ENCODE assay signal across 1 cellular context in genomic region chr22:17562906-17563870, GRCh38.
A peak's percentile ranks its signal among the peaks of the same experiment; 100 is the strongest.
TF ChIP-seq lines count a peak whose summit lies in the region.

SLC25A18 (plus strand) TSS chr22:17563498; CDS start chr22:17579945, 16,447 bp downstream.

TF ChIP-seq in HepG2, 621 proteins besides CTCF, POLR2A, EP300 and RAD21 (continued from another document and continues in another):
- TF ChIP-seq ARID4A (CRISPR knock-in tag; IDR thresholded peaks at IDR 0.05; ENCODE audit: borderline replicate concordance) (peak; percentile 25; the same call in 1 of the 2 replicates), CEBPG (CRISPR knock-in tag; IDR thresholded peaks at IDR 0.05) (peak; percentile 85), ZNF251 (CRISPR knock-in tag; IDR thresholded peaks at IDR 0.05) (no peak), IKZF5 (CRISPR knock-in tag; IDR thresholded peaks at IDR 0.05) (peak; percentile 49; the same call in 1 of the 2 replicates), LCORL (IDR thresholded peaks at IDR 0.05) (no peak), LCORL (CRISPR knock-in tag; IDR thresholded peaks at IDR 0.05) (peak; percentile 74), BATF2 (CRISPR knock-in tag; IDR thresholded peaks at IDR 0.05) (no peak), IKZF4 (CRISPR knock-in tag; IDR thresholded peaks at IDR 0.05; ENCODE audit: borderline replicate concordance, low read depth, not compliant biosample characterization) (no peak), SP4 (CRISPR knock-in tag; IDR thresholded peaks at IDR 0.05) (0 out of 2 replicates have a peak, but pooled peaks have one; percentile 28), RXRB (CRISPR knock-in tag; IDR thresholded peaks at IDR 0.05; ENCODE audit: borderline replicate concordance) (peak; percentile 90), ZNF652 (CRISPR knock-in tag; IDR thresholded peaks at IDR 0.05; ENCODE audit: borderline replicate concordance, low read depth) (no peak), ZNF788 (CRISPR knock-in tag; IDR thresholded peaks at IDR 0.05; ENCODE audit: borderline replicate concordance) (peak; percentile 53; the same call in 1 of the 2 replicates), SNAI1 (CRISPR knock-in tag; IDR thresholded peaks at IDR 0.05; ENCODE audit: borderline replicate concordance) (no peak), U2AF1 (optimal IDR thresholded peaks at IDR 0.05; ENCODE audit: low read depth, low read length) (no peak), ZNF468 (CRISPR knock-in tag; IDR thresholded peaks at IDR 0.05) (no peak), ZNF644 (CRISPR knock-in tag; IDR thresholded peaks at IDR 0.05; ENCODE audit: low read depth) (peak; percentile 71; the same call in 1 of the 2 replicates), SYNCRIP (IDR thresholded peaks at IDR 0.05; ENCODE audit: insufficient read depth, low read depth, low read length) (no peak), ARID5B (CRISPR knock-in tag; IDR thresholded peaks at IDR 0.05) (peak; percentile 77), EHMT2 (IDR thresholded peaks at IDR 0.05; ENCODE audit: borderline replicate concordance, low read depth, low read length) (0 out of 2 replicates have a peak, but pooled peaks have one; percentile 59), MNT (IDR thresholded peaks at IDR 0.05) (no peak), NCOA2 (CRISPR knock-in tag; IDR thresholded peaks at IDR 0.05) (peak; percentile 34; the same call in 1 of the 2 replicates), HOXD1 (CRISPR knock-in tag; IDR thresholded peaks at IDR 0.05) (no peak), DRAP1 (CRISPR knock-in tag; IDR thresholded peaks at IDR 0.05) (peak; percentile 26; the same call in 1 of the 2 replicates), REST (IDR thresholded peaks at IDR 0.05; ENCODE audit: borderline replicate concordance in 1 of 2, low read depth in 1 of 2, low read length in 2 of 2) (no peak), ELF4 (CRISPR knock-in tag; IDR thresholded peaks at IDR 0.05; ENCODE audit: borderline replicate concordance) (no peak), EED (CRISPR knock-in tag; IDR thresholded peaks at IDR 0.05) (no peak), ZNF660 (CRISPR knock-in tag; IDR thresholded peaks at IDR 0.05; ENCODE audit: borderline replicate concordance, low read depth) (no peak), POGZ (CRISPR knock-in tag; IDR thresholded peaks at IDR 0.05) (no peak; the same call in 1 of the 2 replicates), SOX5 (CRISPR knock-in tag; IDR thresholded peaks at IDR 0.05; ENCODE audit: borderline replicate concordance) (0 out of 2 replicates have a peak, but pooled peaks have one; percentile 12), ZNF12 (CRISPR knock-in tag; IDR thresholded peaks at IDR 0.05) (peak; percentile 67; the same call in 1 of the 2 replicates), ZBTB1 (CRISPR knock-in tag; IDR thresholded peaks at IDR 0.05; ENCODE audit: borderline replicate concordance) (no peak), PHF8 (CRISPR knock-in tag; IDR thresholded peaks at IDR 0.05) (0 out of 2 replicates have a peak, but pooled peaks have one; percentile 24), TBX2 (CRISPR knock-in tag; IDR thresholded peaks at IDR 0.05; ENCODE audit: borderline replicate concordance) (peak; percentile 21; the same call in 1 of the 2 replicates), HNF4G (IDR thresholded peaks at IDR 0.05; ENCODE audit: borderline replicate concordance, low read depth, low read length) (no peak), HNF4G (CRISPR knock-in tag; IDR thresholded peaks at IDR 0.05; ENCODE audit: borderline replicate concordance, low read depth) (no peak), TFDP2 (CRISPR knock-in tag; IDR thresholded peaks at IDR 0.05) (no peak), ZSCAN29 (CRISPR knock-in tag; conservative IDR thresholded peaks at IDR 0.05) (no peak), ARID3A (IDR thresholded peaks at IDR 0.05; ENCODE audit: low read depth, low read length) (no peak), RNF2 (conservative IDR thresholded peaks at IDR 0.05; ENCODE audit: low read depth) (no peak), ZSCAN5A (CRISPR knock-in tag; IDR thresholded peaks at IDR 0.05; ENCODE audit: borderline replicate concordance) (no peak)
